ENCODE assay signal across 20 cellular contexts in the genomic region with DNA sequence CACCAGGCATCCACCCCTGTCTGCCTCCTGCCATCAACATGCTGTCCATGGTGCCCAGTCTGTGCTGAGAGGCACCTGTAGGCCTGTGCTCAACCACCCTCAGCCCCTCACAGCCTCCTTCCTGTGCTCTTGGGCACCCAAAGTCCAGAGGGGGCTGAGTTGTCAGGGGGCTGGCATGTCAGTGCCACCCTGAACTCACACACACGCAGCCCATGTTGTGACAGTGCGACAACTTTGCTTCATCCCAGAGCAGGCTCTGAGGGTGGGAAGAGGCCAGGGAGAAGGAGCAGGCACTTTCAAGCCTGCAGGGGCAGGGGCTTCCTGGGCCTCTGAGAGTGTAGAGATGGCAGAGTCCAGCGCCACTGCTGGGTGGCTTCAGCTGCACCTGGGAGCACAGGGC.
DNase-seq lines count a peak whose midpoint lies in the region; ATAC-seq and TF ChIP-seq lines count a peak whose summit lies in the region.
"Had no signal": no experiment of that assay in that cellular context is flagged by ENCODE, and none has a peak within 500 bp of the region (broad histone marks: within the 10 kb centered on the region; RNA-seq: fewer than 3 reads in every experiment).

No MANE protein-coding gene starts in this region.

- intact Hi-C loops in Right ventricle myocardium inferior (cut with DNase I): no loop called here
- intact Hi-C loops in cardiac septum (cut with DNase I): no loop called here
- intact Hi-C loops in aorta (cut with DNase I): no loop called here
- intact Hi-C loops in breast epithelium (cut with DNase I; ENCODE audit: low total_unique reads): no loop called here

- H3K4me3 ChIP-seq in aorta (ENCODE audit: low read length in 2 of 2) (no peak overlapping the region), breast epithelium (no peak overlapping the region)
- H3K4me3 ChIP-seq: BLaER1, GM12878, GM23248 had no signal

- H3K27me3 ChIP-seq in aorta (ENCODE audit: control insufficient read depth in 1 of 2, insufficient read depth in 2 of 2, low read length in 1 of 2): no peaks in the 10 kb centered on the region
- no peaks in the 10 kb centered on the region for H3K27me3 ChIP-seq in breast epithelium
- H3K27me3 ChIP-seq: BLaER1 had no signal

- H3K4me1 ChIP-seq in aorta (ENCODE audit: control insufficient read depth in 1 of 2, insufficient read depth in 2 of 2, low read length in 2 of 2) (no peaks in the 10 kb centered on the region), breast epithelium (no peaks in the 10 kb centered on the region)
- H3K4me1 ChIP-seq: BLaER1, Caco-2 had no signal

- H3K9me3 ChIP-seq in aorta (ENCODE audit: control insufficient read depth, low read length) (peaks cover 3% of the 10 kb centered on the region), breast epithelium (peaks cover 4 to 10% of the 10 kb centered on the region in 2 donors)

- no peaks in the 10 kb centered on the region for H3K36me3 Mint-ChIP-seq in stimulated activated effector memory CD8-positive, alpha-beta T cell treated with anti-CD3 and anti-CD28 coated beads, Interleukin-12 subunit alpha, Interleukin-12 subunit beta, amount 100 ng/mL, for 72 hours
- no peaks in the 10 kb centered on the region for H3K36me3 Mint-ChIP-seq in chondrocyte (ENCODE audit: low read depth)
- H3K36me3 Mint-ChIP-seq: CD4-positive, CD25-positive, alpha-beta regulatory T cell; CD8-positive, alpha-beta T cell had no signal

- H3K27me3 Mint-ChIP-seq in chondrocyte (ENCODE audit: low read depth): peaks cover 4% of the 10 kb centered on the region
- H3K27me3 Mint-ChIP-seq: B cell had no signal

- no peaks in the 10 kb centered on the region for H3K9me3 Mint-ChIP-seq in stimulated activated effector memory CD8-positive, alpha-beta T cell treated with anti-CD3 and anti-CD28 coated beads, Interleukin-12 subunit alpha, Interleukin-12 subunit beta, amount 100 ng/mL, for 72 hours
- H3K9me3 Mint-ChIP-seq in chondrocyte (ENCODE audit: low read depth): peaks cover 9% of the 10 kb centered on the region
- H3K9me3 Mint-ChIP-seq: CD8-positive, alpha-beta T cell had no signal

- no peaks in the 10 kb centered on the region for H3K36me3 ChIP-seq in aorta (ENCODE audit: control insufficient read depth in 1 of 2, insufficient read depth in 2 of 2, low read length in 1 of 2)
- H3K36me3 ChIP-seq in breast epithelium: no peaks in the 10 kb centered on the region
- H3K36me3 ChIP-seq: BLaER1 had no signal

- no peak overlapping the region for H3K27ac Mint-ChIP-seq in stimulated activated effector memory CD8-positive, alpha-beta T cell treated with anti-CD3 and anti-CD28 coated beads, Interleukin-12 subunit alpha, Interleukin-12 subunit beta, amount 100 ng/mL, for 72 hours
- no peak overlapping the region for H3K27ac Mint-ChIP-seq in chondrocyte (ENCODE audit: unreplicated experiment)
- H3K27ac Mint-ChIP-seq: B cell; CD4-positive, CD25-positive, alpha-beta regulatory T cell; CD8-positive, alpha-beta T cell had no signal

- TF ChIP-seq POLR2A in breast epithelium (IDR thresholded peaks at IDR 0.05): no peak

- ATAC-seq in Right ventricle myocardium inferior (peak; percentile 13), aorta (ENCODE audit: low FRiP score) (peak; percentile 33)
- peak; percentile 39 for ATAC-seq in stimulated activated effector memory CD8-positive, alpha-beta T cell treated with anti-CD3 and anti-CD28 coated beads, Interleukin-12 subunit alpha, Interleukin-12 subunit beta, amount 100 ng/mL, for 72 hours
- ATAC-seq: CD8-positive, alpha-beta T cell; GM12878; HCT116 had no signal

- no peak overlapping the region for H3K4me3 Mint-ChIP-seq in stimulated activated effector memory CD8-positive, alpha-beta T cell treated with anti-CD3 and anti-CD28 coated beads, Interleukin-12 subunit alpha, Interleukin-12 subunit beta, amount 100 ng/mL, for 72 hours
- H3K4me3 Mint-ChIP-seq in chondrocyte (ENCODE audit: unreplicated experiment): no peak overlapping the region
- H3K4me3 Mint-ChIP-seq: B cell; CD4-positive, CD25-positive, alpha-beta regulatory T cell; CD8-positive, alpha-beta T cell had no signal

- 97 to 98% methylated on average over 3 of the region's 3 CpGs for whole genome bisulfite sequencing in aorta, 2 donors

- TF ChIP-seq CTCF in chondrocyte (IDR thresholded peaks at IDR 0.05) (no peak), breast epithelium (IDR thresholded peaks at IDR 0.05) (no peak)

- no peak for DNase-seq in Right ventricle myocardium inferior (ENCODE audit: missing footprints)
- DNase-seq in cardiac septum (ENCODE audit: low spot score): no peak
- no peak for DNase-seq in stimulated activated effector memory CD8-positive, alpha-beta T cell treated with anti-CD3 and anti-CD28 coated beads, Interleukin-12 subunit alpha, Interleukin-12 subunit beta, amount 100 ng/mL, for 72 hours (ENCODE audit: low spot score in 2 of 2)
- DNase-seq in aorta: no peak
- DNase-seq in chondrocyte (ENCODE audit: low spot score): no peak
- DNase-seq in breast epithelium (ENCODE audit: low spot score in 2 of 2): no peak
- DNase-seq: Caco-2; CD4-positive, CD25-positive, alpha-beta regulatory T cell; CD8-positive, alpha-beta T cell; DMS153; DND-41; GDM1; H7 had no signal

- no peaks in the 10 kb centered on the region for H3K4me1 Mint-ChIP-seq in stimulated activated effector memory CD8-positive, alpha-beta T cell treated with anti-CD3 and anti-CD28 coated beads, Interleukin-12 subunit alpha, Interleukin-12 subunit beta, amount 100 ng/mL, for 72 hours
- H3K4me1 Mint-ChIP-seq in chondrocyte (ENCODE audit: low read depth): peaks cover 5% of the 10 kb centered on the region
- H3K4me1 Mint-ChIP-seq: B cell; CD4-positive, CD25-positive, alpha-beta regulatory T cell had no signal

- H3K27ac ChIP-seq in aorta (ENCODE audit: low read depth in 1 of 2, low read length in 2 of 2) (no peak overlapping the region), breast epithelium (no peak overlapping the region)
- H3K27ac ChIP-seq: 22Rv1, BLaER1, C4-2B, GM23248 had no signal
